Comparison of ENCODE assay signal across 25 cellular contexts in the genomic region with DNA sequence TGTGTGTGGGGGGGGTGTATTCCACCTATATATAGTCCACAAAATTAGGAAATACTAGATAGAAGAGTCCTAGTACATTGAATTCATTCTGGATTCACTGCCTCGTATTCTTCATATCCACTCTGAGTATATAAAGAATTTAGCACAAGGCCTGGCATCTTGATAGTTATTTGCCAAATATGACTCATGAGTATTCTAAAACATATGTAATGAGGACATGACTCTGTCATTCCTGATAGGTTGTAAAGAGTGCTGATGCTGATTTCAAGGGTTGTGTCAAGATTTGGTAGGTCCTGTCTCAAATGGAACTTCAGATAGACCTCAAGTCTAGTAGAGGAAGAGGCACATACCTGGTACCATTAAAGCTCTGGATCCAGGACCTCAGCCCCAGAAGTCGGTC.
"Had no signal": no experiment of that assay in that cellular context is flagged by ENCODE, and none has a peak within 500 bp of the region (broad histone marks: within the 10 kb centered on the region; RNA-seq: fewer than 3 reads in every experiment).

No MANE protein-coding gene starts in this region.

- DNase-seq: activated CD4-positive, alpha-beta T cell treated with anti-CD3 and anti-CD28 coated beads for 1 hour; activated CD4-positive, alpha-beta T cell treated with anti-CD3 and anti-CD28 coated beads, Interleukin-2, amount 50 U/mL, for 4 hours; activated gamma-delta T cell treated with Interleukin-2 at 50 U/mL for 16 hours; activated T-cell treated with anti-CD3 and anti-CD28 coated beads, Interleukin-2, amount 50 U/mL, for 72 hours; adrenal gland; dermis blood vessel endothelial cell; effector memory CD4-positive, alpha-beta T cell; left cardiac atrium; lower lobe of right lung; right lobe of liver; stimulated activated CD4-positive, alpha-beta T cell treated with anti-CD3 and anti-CD28 coated beads, Interleukin-15, amount 100 ng/mL, for 24 hours; stimulated activated CD4-positive, alpha-beta T cell treated with anti-CD3 and anti-CD28 coated beads, Interleukin-2, amount 100 ng/mL, for 48 hours; T-helper 2 cell; WERI-Rb-1 had no signal

- H3K4me3 ChIP-seq: adrenal gland, breast epithelium, hepatocyte, lower lobe of right lung, right lobe of liver, tibial nerve had no signal

- H3K27me3 Mint-ChIP-seq: natural killer cell treated with Interleukin-12 subunit alpha and Interleukin-12 subunit beta and Interleukin-15 and Interleukin-18, amount 100 ng/mL, for 72 hours; stimulated activated naive CD8-positive, alpha-beta T cell treated with anti-CD3 and anti-CD28 coated beads, Interleukin-15, Interleukin-2, amounts not matched to agents 100 ng/mL and 50 ng/mL, for 24 hours had no signal

- H3K4me3 Mint-ChIP-seq: activated T-cell treated with anti-CD3 and anti-CD28 coated beads, Interleukin-2, amount 50 U/mL, for 72 hours; natural killer cell treated with Interleukin-12 subunit alpha and Interleukin-12 subunit beta and Interleukin-15 and Interleukin-18, amount 100 ng/mL, for 72 hours; stimulated activated naive CD8-positive, alpha-beta T cell treated with anti-CD3 and anti-CD28 coated beads, Interleukin-15, Interleukin-2, amounts not matched to agents 100 ng/mL and 50 ng/mL, for 24 hours had no signal

- H3K36me3 ChIP-seq: adrenal gland, breast epithelium, lower lobe of right lung, neutrophil, right lobe of liver, WERI-Rb-1 had no signal

- ATAC-seq: activated naive CD4-positive, alpha-beta T cell treated with anti-CD3 and anti-CD28 coated beads, Interleukin-2, amount 50 U/mL, for 72 hours; activated T-cell treated with anti-CD3 and anti-CD28 coated beads, Interleukin-2, amount 50 U/mL, for 72 hours; left cardiac atrium; lower lobe of right lung; natural killer cell treated with Interleukin-12 subunit alpha and Interleukin-12 subunit beta and Interleukin-15 and Interleukin-18, amount 100 ng/mL, for 72 hours; right lobe of liver had no signal

- FAIRE-seq: astrocyte, islet of Langerhans, small intestine, urothelium cell line had no signal

- H3K27me3 ChIP-seq: adrenal gland, breast epithelium, hepatocyte, neutrophil, right lobe of liver, tibial nerve had no signal

- H3K9me3 Mint-ChIP-seq: activated naive CD4-positive, alpha-beta T cell treated with anti-CD3 and anti-CD28 coated beads, Interleukin-2, amount 50 U/mL, for 72 hours; activated T-cell treated with anti-CD3 and anti-CD28 coated beads, Interleukin-2, amount 50 U/mL, for 72 hours; natural killer cell treated with Interleukin-12 subunit alpha and Interleukin-12 subunit beta and Interleukin-15 and Interleukin-18, amount 100 ng/mL, for 72 hours; stimulated activated naive CD8-positive, alpha-beta T cell treated with anti-CD3 and anti-CD28 coated beads, Interleukin-15, Interleukin-2, amounts not matched to agents 100 ng/mL and 50 ng/mL, for 24 hours had no signal

- H3K27ac Mint-ChIP-seq: activated naive CD4-positive, alpha-beta T cell treated with anti-CD3 and anti-CD28 coated beads, Interleukin-2, amount 50 U/mL, for 72 hours; activated T-cell treated with anti-CD3 and anti-CD28 coated beads, Interleukin-2, amount 50 U/mL, for 72 hours; natural killer cell treated with Interleukin-12 subunit alpha and Interleukin-12 subunit beta and Interleukin-15 and Interleukin-18, amount 100 ng/mL, for 72 hours; stimulated activated naive CD8-positive, alpha-beta T cell treated with anti-CD3 and anti-CD28 coated beads, Interleukin-15, Interleukin-2, amounts not matched to agents 100 ng/mL and 50 ng/mL, for 24 hours had no signal
